In genomic region chr14:64504897-64505771, GRCh38 we compare ENCODE assay signal across 1 cellular context.
TF ChIP-seq lines count a peak whose summit lies in the region.

No MANE protein-coding gene starts in this region.

TF ChIP-seq in HepG2, 621 proteins besides CTCF, POLR2A, EP300 and RAD21 (continued from another document and continues in another):
- TF ChIP-seq FOXO4 (CRISPR knock-in tag; conservative IDR thresholded peaks at IDR 0.05) (0 out of 2 replicates have a peak, but pooled peaks have one; percentile 52), FIP1L1 (IDR thresholded peaks at IDR 0.05; ENCODE audit: borderline replicate concordance, insufficient read depth, low read depth, low read length) (no peak), ZNF44 (CRISPR knock-in tag; IDR thresholded peaks at IDR 0.05) (no peak), HOXA9 (CRISPR knock-in tag; IDR thresholded peaks at IDR 0.05; ENCODE audit: borderline replicate concordance) (no peak), NR0B2 (CRISPR knock-in tag; IDR thresholded peaks at IDR 0.05) (no peak), MATR3 (CRISPR knock-in tag; IDR thresholded peaks at IDR 0.05) (no peak), IKZF4 (CRISPR knock-in tag; IDR thresholded peaks at IDR 0.05; ENCODE audit: borderline replicate concordance, low read depth, not compliant biosample characterization) (no peak), KLF15 (CRISPR knock-in tag; IDR thresholded peaks at IDR 0.05; ENCODE audit: borderline replicate concordance) (no peak), ZSCAN12 (CRISPR knock-in tag; IDR thresholded peaks at IDR 0.05) (no peak), KDM3A (CRISPR knock-in tag; IDR thresholded peaks at IDR 0.05; ENCODE audit: low read depth) (no peak), ZFP90 (CRISPR knock-in tag; IDR thresholded peaks at IDR 0.05; ENCODE audit: borderline replicate concordance) (no peak), KMT2B (CRISPR knock-in tag; IDR thresholded peaks at IDR 0.05) (no peak), ZC3H13 (CRISPR knock-in tag; IDR thresholded peaks at IDR 0.05) (no peak), MYPOP (CRISPR knock-in tag; IDR thresholded peaks at IDR 0.05) (peak; percentile 47; the same call in 1 of the 2 replicates), KLF9 (CRISPR knock-in tag; IDR thresholded peaks at IDR 0.05; ENCODE audit: low read depth) (no peak), RARG (CRISPR knock-in tag; IDR thresholded peaks at IDR 0.05; ENCODE audit: low read depth) (no peak), ZBTB4 (CRISPR knock-in tag; IDR thresholded peaks at IDR 0.05; ENCODE audit: borderline replicate concordance) (no peak), SP140L (CRISPR knock-in tag; IDR thresholded peaks at IDR 0.05; ENCODE audit: borderline replicate concordance) (no peak), GTF3A (CRISPR knock-in tag; conservative IDR thresholded peaks at IDR 0.05) (no peak), SMARCE1 (IDR thresholded peaks at IDR 0.05; ENCODE audit: borderline replicate concordance) (no peak), ZNF782 (CRISPR knock-in tag; IDR thresholded peaks at IDR 0.05; ENCODE audit: borderline replicate concordance) (no peak; the same call in 1 of the 2 replicates), DMAP1 (CRISPR knock-in tag; IDR thresholded peaks at IDR 0.05) (no peak; the same call in 1 of the 2 replicates), HNF4G (IDR thresholded peaks at IDR 0.05; ENCODE audit: borderline replicate concordance, low read depth, low read length) (no peak), HNF4G (CRISPR knock-in tag; IDR thresholded peaks at IDR 0.05; ENCODE audit: borderline replicate concordance, low read depth) (no peak), ZNF569 (CRISPR knock-in tag; IDR thresholded peaks at IDR 0.05; ENCODE audit: borderline replicate concordance) (no peak), UBTF (CRISPR knock-in tag; IDR thresholded peaks at IDR 0.05) (peak; percentile 67; the same call in 1 of the 2 replicates), CBFB (CRISPR knock-in tag; IDR thresholded peaks at IDR 0.05) (no peak), TAF15 (IDR thresholded peaks at IDR 0.05; ENCODE audit: low read depth, low read length, poor library complexity, severe bottlenecking) (no peak), HIC2 (CRISPR knock-in tag; IDR thresholded peaks at IDR 0.05; ENCODE audit: low read depth) (no peak), ZNF274 (CRISPR knock-in tag; IDR thresholded peaks at IDR 0.05) (no peak), PRDM4 (CRISPR knock-in tag; IDR thresholded peaks at IDR 0.05; ENCODE audit: borderline replicate concordance) (no peak), WIZ (CRISPR knock-in tag; IDR thresholded peaks at IDR 0.05) (no peak), DDIT3 (CRISPR knock-in tag; IDR thresholded peaks at IDR 0.05) (no peak), MED13 (CRISPR knock-in tag; IDR thresholded peaks at IDR 0.05) (no peak), CCDC6 (CRISPR knock-in tag; IDR thresholded peaks at IDR 0.05) (no peak), IRF2 (CRISPR knock-in tag; IDR thresholded peaks at IDR 0.05) (no peak; the same call in 1 of the 2 replicates), ZFP37 (CRISPR knock-in tag; IDR thresholded peaks at IDR 0.05; ENCODE audit: borderline replicate concordance) (no peak), ZMAT5 (CRISPR knock-in tag; IDR thresholded peaks at IDR 0.05; ENCODE audit: borderline replicate concordance, low read depth) (no peak), SNAPC4 (CRISPR knock-in tag; IDR thresholded peaks at IDR 0.05) (no peak), U2AF1 (optimal IDR thresholded peaks at IDR 0.05; ENCODE audit: low read depth, low read length) (no peak), MAF1 (CRISPR knock-in tag; IDR thresholded peaks at IDR 0.05; ENCODE audit: borderline replicate concordance) (peak; percentile 52; the same call in 1 of the 2 replicates)
